8 cellular contexts compared by ENCODE assay signal in the genomic region with DNA sequence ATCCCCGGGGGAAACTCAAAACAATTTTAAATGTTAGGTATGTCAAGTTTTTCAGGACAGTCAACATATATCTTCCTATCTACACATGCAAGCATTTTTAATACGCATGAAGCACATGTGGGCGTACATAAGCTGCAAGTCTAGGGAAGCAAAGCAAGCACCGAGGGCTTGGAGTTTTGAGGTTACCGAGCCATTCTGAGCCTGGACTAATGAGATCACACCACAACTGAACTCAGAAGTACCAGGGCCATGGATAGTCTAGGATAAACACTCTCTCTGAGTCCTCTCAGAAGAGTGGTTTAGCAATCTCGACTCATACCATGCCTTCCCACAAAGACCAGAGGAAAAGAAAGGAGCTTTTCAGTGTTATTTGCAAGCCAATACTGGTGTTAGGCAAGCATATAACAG.
DNase-seq lines count a peak whose midpoint lies in the region; ATAC-seq and TF ChIP-seq lines count a peak whose summit lies in the region.

No MANE protein-coding gene starts in this region.

- no peaks in the 10 kb centered on the region for H3K36me3 Mint-ChIP-seq in memory B cell
- no peaks in the 10 kb centered on the region for H3K36me3 Mint-ChIP-seq in neural progenitor cell

- H3K4me3 ChIP-seq in adipocyte (ENCODE audit: low read length) (peak overlapping the region; percentile 67), neural progenitor cell (no peak overlapping the region)

- H3K9ac ChIP-seq in adipocyte (ENCODE audit: low read length) = peak overlapping the region; percentile 62
- no peak overlapping the region for H3K9ac ChIP-seq in neural progenitor cell

- H3K27ac ChIP-seq in neural progenitor cell = no peak overlapping the region

- no peak overlapping the region for H3K4me2 ChIP-seq in neural progenitor cell

- H3K9me3 ChIP-seq in adipocyte (ENCODE audit: control insufficient read depth, low read length) = peaks cover 8% of the 10 kb centered on the region
- no peaks in the 10 kb centered on the region for H3K9me3 ChIP-seq in neural progenitor cell (ENCODE audit: low read depth)

- TF ChIP-seq CTCF in neural progenitor cell (IDR thresholded peaks at IDR 0.05) = no peak

- H3K27me3 Mint-ChIP-seq in memory B cell (no peaks in the 10 kb centered on the region), neural progenitor cell (ENCODE audit: insufficient read depth, low read depth) (no peaks in the 10 kb centered on the region)

- H3K9me3 Mint-ChIP-seq in memory B cell (no peaks in the 10 kb centered on the region), neural progenitor cell (peaks cover 3% of the 10 kb centered on the region)

- H3K27me3 ChIP-seq in adipocyte (replicated peaks; ENCODE audit: control insufficient read depth, insufficient read depth, low read length) (no peaks in the 10 kb centered on the region), neural progenitor cell (no peaks in the 10 kb centered on the region)

- ATAC-seq in HG02943 (IDR thresholded peaks at IDR 0.05; ENCODE audit: low read depth, unreplicated experiment) (peak; percentile 20), memory B cell (ENCODE audit: low read depth) (peak; percentile 2), GM19023 (IDR thresholded peaks at IDR 0.05; ENCODE audit: unreplicated experiment) (no peak)

- DNase-seq in EH (ENCODE audit: low read depth) (peak; percentile 39), adipocyte (ENCODE audit: low read depth) (peak; percentile 31), memory B cell (ENCODE audit: low spot score in 2 of 2) (no peak), neural progenitor cell (ENCODE audit: low spot score) (no peak), epidermal melanocyte (ENCODE audit: insufficient read length, low spot score) (no peak), HuH-7 (ENCODE audit: low spot score) (no peak)

- no peak overlapping the region for H2AFZ ChIP-seq in neural progenitor cell (replicated peaks)

- no peaks in the 10 kb centered on the region for H4K20me1 ChIP-seq in neural progenitor cell (ENCODE audit: low read depth)

- H3K4me1 Mint-ChIP-seq in memory B cell (peaks cover 27% of the 10 kb centered on the region), neural progenitor cell (no peaks in the 10 kb centered on the region)

- H3K36me3 ChIP-seq in adipocyte (ENCODE audit: control insufficient read depth, insufficient read depth, low read length, severe bottlenecking) (no peaks in the 10 kb centered on the region), neural progenitor cell (no peaks in the 10 kb centered on the region)

- H3K4me3 Mint-ChIP-seq in memory B cell (peak overlapping the region; percentile 75), neural progenitor cell (no peak overlapping the region)

- no peaks in the 10 kb centered on the region for H3F3A ChIP-seq in neural progenitor cell (ENCODE audit: low read depth)

- H3K27ac Mint-ChIP-seq in memory B cell = peak overlapping the region; percentile 86
- H3K27ac Mint-ChIP-seq in neural progenitor cell = no peak overlapping the region

- no peaks in the 10 kb centered on the region for H3K79me2 ChIP-seq in neural progenitor cell (ENCODE audit: low read depth)

- H3K4me1 ChIP-seq in adipocyte (ENCODE audit: control insufficient read depth, insufficient read depth, low read length) = peaks cover 34% of the 10 kb centered on the region
- H3K4me1 ChIP-seq in neural progenitor cell = no peaks in the 10 kb centered on the region

Comparison
In these comparisons a context has a peak if more than half of its experiments do, and no peak if none do; other contexts are left out.
1. DNase-seq: peak in EH (single experiment) and adipocyte (single experiment); none in memory B cell (0 of 2), neural progenitor cell (single experiment), epidermal melanocyte (single experiment) and HuH-7 (single experiment).